ENCODE assay signal across 1 cellular context in genomic region chr1:8938232-8939117, GRCh38.
TF ChIP-seq lines count a peak whose summit lies in the region.

No MANE protein-coding gene starts in this region.

TF ChIP-seq in HEK293, 187 proteins besides CTCF, POLR2A, EP300 and RAD21 (continued from another document):
- no peak for TF ChIP-seq ZBTB26 (tag by site-specific recombination; optimal IDR thresholded peaks at IDR 0.05)
